ENCODE assay signal across 8 cellular contexts in the genomic region with DNA sequence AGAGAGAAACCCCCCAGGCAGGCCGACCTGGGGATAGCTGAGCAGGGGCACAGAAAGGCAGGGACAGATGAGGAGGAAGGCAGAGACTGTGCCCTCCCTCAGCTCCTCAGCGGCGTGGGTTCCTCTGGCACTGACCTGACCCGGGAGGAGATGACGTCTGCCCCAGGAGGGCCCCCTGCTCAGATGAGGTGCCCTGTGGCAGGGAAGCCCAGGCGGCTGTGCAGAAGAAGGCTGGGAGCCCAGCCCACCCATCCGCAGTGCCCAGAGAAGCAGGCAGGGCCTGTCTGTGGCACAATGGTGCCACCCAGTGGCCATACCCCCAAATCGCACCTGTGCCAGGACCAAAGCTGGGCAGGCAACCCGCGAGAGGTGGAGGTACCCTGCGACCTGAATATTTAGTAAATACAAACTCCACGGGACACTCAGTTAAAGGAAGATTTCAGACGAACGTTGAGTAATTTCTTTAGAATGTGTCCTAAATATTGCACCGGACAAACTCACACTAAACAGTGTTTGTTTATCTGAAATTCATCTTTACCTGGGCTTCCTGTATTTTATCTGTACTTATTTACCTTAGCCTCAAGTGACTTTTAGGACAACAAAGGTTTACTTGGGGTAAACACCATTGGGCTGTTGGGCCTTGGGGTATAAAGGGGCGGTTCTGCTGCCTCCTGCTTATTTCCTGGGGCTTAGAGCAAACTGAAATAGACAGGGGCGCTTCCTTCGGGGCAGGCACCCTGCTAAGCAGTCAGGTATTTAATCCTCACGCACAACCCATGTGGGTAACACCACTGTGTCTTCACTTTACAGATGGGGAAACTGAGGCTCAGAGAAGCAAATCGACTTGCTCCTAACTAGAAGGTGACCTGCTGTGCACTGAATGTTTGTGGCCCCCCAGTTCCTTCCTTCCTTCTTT. TPM values are rescaled to one million over a fixed set of nuclear protein-coding genes. Genes with fewer than 3 reads are reported as not detected.
A peak's percentile ranks its signal among the peaks of the same experiment; 100 is the strongest.
DNase-seq lines count a peak whose midpoint lies in the region; TF ChIP-seq lines count a peak whose summit lies in the region.

No MANE protein-coding gene starts in this region.

- no peak overlapping the region for H2BK120ac ChIP-seq in mesendoderm (ENCODE audit: low read depth, low read length)

- WGBS in mesendoderm (ENCODE audit: extremely low coverage, insufficient coverage, low lambda C conversion rate) = no CpG with 5 or more reads among the region's 20 CpGs

- TF ChIP-seq CTCF in NB4 (IDR thresholded peaks at IDR 0.05; ENCODE audit: low read depth, low read length) = peak; percentile 95

- no peak overlapping the region for H3K4me2 ChIP-seq in mesendoderm (ENCODE audit: low read length)

- H3K36me3 ChIP-seq in mesendoderm (ENCODE audit: control insufficient read depth, insufficient read depth, low read length) = no peaks in the 10 kb centered on the region

- peaks cover under 1% of the 10 kb centered on the region for H3K9me3 Mint-ChIP-seq in activated CD4-positive, alpha-beta T cell treated with anti-CD3 and anti-CD28 coated beads, Interleukin-2, amount 10 ng/mL, durations not matched to agents 7 days and 5 days

- H3K27ac Mint-ChIP-seq in activated CD4-positive, alpha-beta T cell treated with anti-CD3 and anti-CD28 coated beads, Interleukin-2, amount 10 ng/mL, durations not matched to agents 7 days and 5 days = no peak overlapping the region

- peak; percentile 4 for DNase-seq in NCI-H146 (lab: John Stamatoyannopoulos, UW)
- DNase-seq in NCI-H146 treated with DMSO at 0.1 percent for 48 hours (lab: John Stamatoyannopoulos, UW; ENCODE audit: unreplicated experiment) = no peak
- DNase-seq in HEK293T (ENCODE audit: extremely low spot score) = peak; percentile 89
- peak; percentile 73 for DNase-seq in NB4 (ENCODE audit: low read depth)
- DNase-seq in activated CD4-positive, alpha-beta T cell treated with anti-CD3 and anti-CD28 coated beads, Interleukin-2, amount 10 ng/mL, durations not matched to agents 7 days and 5 days = peak; percentile 57
- DNase-seq in ecto neural progenitor cell (ENCODE audit: low spot score) = peak; percentile 89
- peak; percentile 71 for DNase-seq in mesendoderm
- peak; percentile 54 to 69 for DNase-seq in stimulated activated CD8-positive, alpha-beta memory T cell treated with anti-CD3 and anti-CD28 coated beads, Interleukin-2, amount 100 ng/mL, for 48 hours (ENCODE audit: low read depth in 2 of 2)

- no peaks in the 10 kb centered on the region for H3K36me3 Mint-ChIP-seq in activated CD4-positive, alpha-beta T cell treated with anti-CD3 and anti-CD28 coated beads, Interleukin-2, amount 10 ng/mL, durations not matched to agents 7 days and 5 days (ENCODE audit: low read depth)

- no peak overlapping the region for H3K27ac ChIP-seq in mesendoderm (ENCODE audit: low read depth, low read length)

- no peak overlapping the region for H4K8ac ChIP-seq in mesendoderm (ENCODE audit: low read depth, low read length)

- no peak overlapping the region for H3K4ac ChIP-seq in mesendoderm (ENCODE audit: low read depth, low read length)

- H3K56ac ChIP-seq in mesendoderm (ENCODE audit: low read length) = no peak overlapping the region

- no peak overlapping the region for H4K5ac ChIP-seq in mesendoderm (ENCODE audit: low read length)

- TF ChIP-seq POLR2A in NB4 (IDR thresholded peaks at IDR 0.05; ENCODE audit: extremely low read depth, insufficient read length) = no peak

- H3K27me3 Mint-ChIP-seq in activated CD4-positive, alpha-beta T cell treated with anti-CD3 and anti-CD28 coated beads, Interleukin-2, amount 10 ng/mL, durations not matched to agents 7 days and 5 days = no peaks in the 10 kb centered on the region

- H2AK5ac ChIP-seq in mesendoderm (ENCODE audit: low read length) = no peak overlapping the region

- H3K4me3 Mint-ChIP-seq in activated CD4-positive, alpha-beta T cell treated with anti-CD3 and anti-CD28 coated beads, Interleukin-2, amount 10 ng/mL, durations not matched to agents 7 days and 5 days = no peak overlapping the region

- H2BK15ac ChIP-seq in mesendoderm (replicated peaks; ENCODE audit: low read depth) = no peak overlapping the region

- no peak overlapping the region for H3K23ac ChIP-seq in mesendoderm (ENCODE audit: low read length)

- no peak overlapping the region for H3K9ac ChIP-seq in mesendoderm (ENCODE audit: low read length)

- H3K79me1 ChIP-seq in mesendoderm (ENCODE audit: low read length) = no peaks in the 10 kb centered on the region

- no peak overlapping the region for H3K18ac ChIP-seq in mesendoderm (ENCODE audit: low read length)

- no peaks in the 10 kb centered on the region for H3K4me1 ChIP-seq in mesendoderm (ENCODE audit: control insufficient read depth, low read depth, low read length)

- CTCF ChIA-PET in HEK293T (lab: Yijun Ruan, JAX) = interaction anchor here (0.5 to 2.4 kb wide), 9 partner anchors 9 to 230 kb away, joined by 3 to 20 read pairs (median 3); no protein-coding TSS in a partner anchor
- CTCF ChIA-PET in activated CD4-positive, alpha-beta T cell treated with anti-CD3 and anti-CD28 coated beads, Interleukin-2, amount 10 ng/mL, durations not matched to agents 7 days and 5 days (lab: Charles Lee) = interaction anchor here (0.8 to 1.2 kb wide), 2 partner anchors 310 to 1686 kb away, joined by 3 read pairs; no protein-coding TSS in a partner anchor

- no peaks in the 10 kb centered on the region for H3K4me1 Mint-ChIP-seq in activated CD4-positive, alpha-beta T cell treated with anti-CD3 and anti-CD28 coated beads, Interleukin-2, amount 10 ng/mL, durations not matched to agents 7 days and 5 days

- no peaks in the 10 kb centered on the region for H3K27me3 ChIP-seq in mesendoderm (ENCODE audit: insufficient read depth, low read length, poor library complexity)

- H3K79me2 ChIP-seq in mesendoderm (ENCODE audit: control insufficient read depth, insufficient read depth, low read length) = no peaks in the 10 kb centered on the region

- no peak overlapping the region for H2BK5ac ChIP-seq in mesendoderm (ENCODE audit: low read length)

- POLR2A ChIA-PET in HEK293T (lab: Yijun Ruan, JAX) = no interaction called here
- POLR2A ChIA-PET in activated CD4-positive, alpha-beta T cell treated with anti-CD3 and anti-CD28 coated beads, Interleukin-2, amount 10 ng/mL, durations not matched to agents 7 days and 5 days (lab: Charles Lee) = no interaction called here

- H3K4me3 ChIP-seq in NB4 (ENCODE audit: low read depth, low read length) (no peak overlapping the region), mesendoderm (ENCODE audit: low read length) (no peak overlapping the region)

TF ChIP-seq in HEK293T, 16 proteins besides CTCF, POLR2A, EP300 and RAD21:
- TF ChIP-seq ELF4 (IDR thresholded peaks at IDR 0.05) = no peak
- TF ChIP-seq L3MBTL2 (conservative IDR thresholded peaks at IDR 0.05) = no peak
- no peak for TF ChIP-seq FOXK2 (IDR thresholded peaks at IDR 0.05)
- TF ChIP-seq BHLHE40 (IDR thresholded peaks at IDR 0.05; ENCODE audit: borderline replicate concordance) = no peak
- no peak for TF ChIP-seq SP1 (IDR thresholded peaks at IDR 0.05)
- TF ChIP-seq CTBP1 (IDR thresholded peaks at IDR 0.05; ENCODE audit: borderline replicate concordance) = no peak
- TF ChIP-seq HDGF (IDR thresholded peaks at IDR 0.05; ENCODE audit: borderline replicate concordance) = no peak
- no peak for TF ChIP-seq SUZ12 (IDR thresholded peaks at IDR 0.05)

RNA-seq across cellular contexts. Expression of a gene that starts 46.5 kb away (rescaled TPM):
- total RNA-seq in activated CD4-positive, alpha-beta T cell treated with anti-CD3 and anti-CD28 coated beads, Interleukin-2, amount 10 ng/mL, durations not matched to agents 7 days and 5 days = not detected
- 0.38 TPM for polyA plus RNA-seq in mesendoderm (2013, experiment 1 of 2)
- polyA plus RNA-seq in mesendoderm (2013, experiment 2 of 2) = 0.34 TPM
